In genomic region chr5:116779846-116780245, GRCh38 we compare ENCODE assay signal across 35 cellular contexts.
"Had no signal": no experiment of that assay in that cellular context is flagged by ENCODE, and none has a peak within 500 bp of the region (broad histone marks: within the 10 kb centered on the region; RNA-seq: fewer than 3 reads in every experiment).

No MANE protein-coding gene starts in this region.

- DNase-seq: Karpas-422, Kasumi-1, KG1, MG63, MM.1S, MV-4-11, NCI-H1048, NCI-H1092, NCI-H1092 treated with DMSO at 0.1 percent for 48 hours, NCI-H1105, NCI-H1105 treated with DMSO at 0.1 percent for 48 hours, NCI-H1417, NCI-H1417 treated with DMSO at 0.1 percent for 48 hours, NCI-H1436, NCI-H1436 treated with DMSO at 0.1 percent for 48 hours, NCI-H146, NCI-H1694, NCI-H1694 treated with DMSO at 0.1 percent for 48 hours, NCI-H187, NCI-H187 treated with DMSO at 0.1 percent for 48 hours, NCI-H1930, NCI-H2029, NCI-H2029 treated with DMSO at 0.1 percent for 48 hours, NCI-H2081, NCI-H2081 treated with DMSO at 0.1 percent for 48 hours, NCI-H2107, NCI-H2171, NCI-H2171 treated with DMSO at 0.1 percent for 48 hours, NCI-H2227 treated with DMSO at 0.1 percent for 48 hours, NCI-H226, NCI-H345, NCI-H446, NCI-H446 treated with DMSO at 0.1 percent for 48 hours, NCI-H510A had no signal

- H3K9me3 ChIP-seq: MG63 had no signal

- H3K36me3 ChIP-seq: MG63 had no signal

- H3K27me3 ChIP-seq: MG63 had no signal

- H3K4me3 ChIP-seq: MG63 had no signal

- H3K27ac ChIP-seq: KMS-11 had no signal

- H3K4me2 ChIP-seq: KMS-11 had no signal

- H3K9ac ChIP-seq: KMS-11 had no signal
